ENCODE assay signal across 8 cellular contexts in the genomic region with DNA sequence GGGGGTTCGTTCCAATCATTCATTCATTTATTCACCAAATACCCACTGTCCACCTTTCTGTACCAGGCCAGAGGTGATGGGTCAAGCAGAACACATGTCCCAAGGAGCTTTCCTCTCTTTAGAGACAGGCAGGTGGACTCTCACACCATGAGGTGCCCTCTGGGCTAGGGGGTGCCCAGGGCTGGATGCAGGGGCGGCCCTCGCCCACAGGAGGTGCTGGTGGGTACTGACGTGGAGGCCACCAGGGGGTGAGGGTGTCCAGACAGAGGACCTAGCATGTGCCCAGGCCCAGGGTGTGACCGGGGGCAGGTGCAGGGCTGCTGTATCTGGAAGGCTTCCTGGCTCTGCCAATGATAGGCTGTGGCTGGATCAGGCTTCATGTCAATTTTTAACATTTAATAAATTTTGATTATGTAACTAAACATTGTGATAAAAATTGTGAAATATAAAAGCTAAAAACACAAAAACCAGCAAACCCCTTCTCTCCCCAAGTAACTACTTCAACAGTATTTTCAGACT.
DNase-seq lines count a peak whose midpoint lies in the region; ATAC-seq, FAIRE-seq and TF ChIP-seq lines count a peak whose summit lies in the region.
"Not testable (repeated sequence)": the region's sequence is repeated elsewhere in the genome, so short reads cannot be mapped to it uniquely, and the experiment has no call there.

No MANE protein-coding gene starts in this region.

- peaks cover 13% of the 10 kb centered on the region for H3K4me1 Mint-ChIP-seq in activated CD4-positive, alpha-beta memory T cell treated with anti-CD3 and anti-CD28 coated beads for 36 hours (ENCODE audit: low read depth)
- H3K4me1 Mint-ChIP-seq in stimulated activated effector memory CD8-positive, alpha-beta T cell treated with anti-CD3 and anti-CD28 coated beads, Interleukin-12 subunit alpha, Interleukin-12 subunit beta, amount 100 ng/mL, for 72 hours = not testable (repeated sequence)

- in situ Hi-C loops in K562 (cut with MboI) = not testable (repeated sequence)

- not testable (repeated sequence) for BruUV-seq in HCT116 (replicated peaks; lab: Mats Ljungman, UMichigan); K562 (replicated peaks; lab: Mats Ljungman, UMichigan)

- CTCF ChIA-PET in A549 (lab: Yijun Ruan, JAX); HCT116 (lab: Charles Lee); K562 (lab: Yijun Ruan, JAX; ENCODE audit: low intra/inter-chr PET ratio): not testable (repeated sequence)
- CTCF ChIA-PET in activated CD4-positive, alpha-beta memory T cell treated with anti-CD3 and anti-CD28 coated beads for 36 hours (lab: Charles Lee) = interaction anchor here (1.7 kb wide), 1 partner anchor 155 kb away, joined by 8 read pairs; no protein-coding TSS in a partner anchor

- H3K9me3 Mint-ChIP-seq in activated CD4-positive, alpha-beta memory T cell treated with anti-CD3 and anti-CD28 coated beads for 36 hours; stimulated activated effector memory CD8-positive, alpha-beta T cell treated with anti-CD3 and anti-CD28 coated beads, Interleukin-12 subunit alpha, Interleukin-12 subunit beta, amount 100 ng/mL, for 72 hours: not testable (repeated sequence)

- not testable (repeated sequence) for H3K4me1 ChIP-seq in A549; HCT116 (ENCODE audit: control insufficient read depth in 1 of 2, insufficient read depth in 2 of 2, low read length in 2 of 2); K562 (replicated peaks in 1 of 2; ENCODE audit: control insufficient read depth in 2 of 2, insufficient read depth in 2 of 2, low read length in 2 of 2); foreskin keratinocyte

- DNase-seq in A549 (ENCODE audit: low read depth in 1 of 2, low spot score in 1 of 2) (peak in 1 of 2 experiments; percentile 32), ELR (ENCODE audit: low read depth) (peak; percentile 38), RKO (ENCODE audit: low spot score) (peak; percentile 9)
- not testable (repeated sequence) for DNase-seq in HCT116 (ENCODE audit: low read depth, low spot score); K562 (ENCODE audit: extremely low read depth in 1 of 4, low spot score in 3 of 4); foreskin keratinocyte
- DNase-seq in activated CD4-positive, alpha-beta memory T cell treated with anti-CD3 and anti-CD28 coated beads for 36 hours = peak; percentile 38
- DNase-seq in stimulated activated effector memory CD8-positive, alpha-beta T cell treated with anti-CD3 and anti-CD28 coated beads, Interleukin-12 subunit alpha, Interleukin-12 subunit beta, amount 100 ng/mL, for 72 hours (ENCODE audit: low spot score in 2 of 2) = peak in 1 of 2 donors; percentile 70

- not testable (repeated sequence) for H3K9ac ChIP-seq in HCT116 (ENCODE audit: low read length); K562 (ENCODE audit: insufficient read depth in 1 of 2, low read depth in 2 of 2, low read length in 2 of 2)

- ATAC-seq in A549 (peak; percentile 87 to 88), HCT116 (peak; percentile 94), K562 (peak; percentile 62; the same call in 1 of the 3 replicates), foreskin keratinocyte (peak; percentile 59)
- peak; percentile 38 for ATAC-seq in stimulated activated effector memory CD8-positive, alpha-beta T cell treated with anti-CD3 and anti-CD28 coated beads, Interleukin-12 subunit alpha, Interleukin-12 subunit beta, amount 100 ng/mL, for 72 hours

- H3K27me3 ChIP-seq in HCT116 (ENCODE audit: insufficient read depth, low read length); K562 (ENCODE audit: control insufficient read depth in 2 of 2, insufficient read depth in 2 of 2, low read length in 2 of 2); foreskin keratinocyte: not testable (repeated sequence)

- TF ChIP-seq EP300 in A549 (IDR thresholded peaks at IDR 0.05); K562 (IDR thresholded peaks at IDR 0.05; ENCODE audit: low read length): not testable (repeated sequence)

- H3K9me3 ChIP-seq in A549; HCT116 (ENCODE audit: control insufficient read depth in 1 of 2, insufficient read depth in 1 of 2, low read depth in 1 of 2, low read length in 2 of 2); K562 (replicated peaks; ENCODE audit: control insufficient read depth, insufficient read depth, low read depth, low read length): not testable (repeated sequence)

- intact Hi-C loops in HCT116 (cut with micrococcal nuclease); K562 (cut with micrococcal nuclease): not testable (repeated sequence)
- intact Hi-C loops in activated CD4-positive, alpha-beta memory T cell treated with anti-CD3 and anti-CD28 coated beads for 36 hours (cut with micrococcal nuclease) = loop anchor here (10.0 kb wide), 2 partner anchors 48 to 82 kb away; no protein-coding TSS in a partner anchor

- FAIRE-seq in A549 (lab: Jason Lieb, UNC); K562 (lab: Jason Lieb, UNC): not testable (repeated sequence)

- TF ChIP-seq CTCF in A549 (IDR thresholded peaks at IDR 0.05); foreskin keratinocyte (conservative IDR thresholded peaks at IDR 0.05): not testable (repeated sequence)
- TF ChIP-seq CTCF in HCT116 (IDR thresholded peaks at IDR 0.05 in 2 of 3, conservative IDR thresholded peaks at IDR 0.05 in 1 of 3; ENCODE audit: borderline replicate concordance in 1 of 3, insufficient read depth in 1 of 3, low read depth in 2 of 3, low read length in 2 of 3) (peak in 1 of 3 experiments; percentile 20; a peak in 2 of 6 replicates), K562 (IDR thresholded peaks at IDR 0.05 in 2 of 3, conservative IDR thresholded peaks at IDR 0.05 in 1 of 3; ENCODE audit: insufficient read depth in 2 of 3, low read depth in 1 of 3, low read length in 3 of 3) (peak in 2 of 3 experiments; percentile 23 to 73; a peak in 3 of 6 replicates)

- H3K4me2 ChIP-seq in A549; HCT116 (ENCODE audit: low read length); K562 (ENCODE audit: insufficient read depth, low read length): not testable (repeated sequence)

- H3K79me2 ChIP-seq in HCT116 (ENCODE audit: insufficient read depth, low read length); K562 (ENCODE audit: control insufficient read depth, insufficient read depth, low read length): not testable (repeated sequence)

- TF ChIP-seq POLR2A in A549 (IDR thresholded peaks at IDR 0.05; ENCODE audit: low read length); HCT116 (IDR thresholded peaks at IDR 0.05; ENCODE audit: borderline replicate concordance, extremely low read depth, insufficient read depth, insufficient read length); K562 (conservative IDR thresholded peaks at IDR 0.05): not testable (repeated sequence)

- H3K9me2 ChIP-seq in HCT116 (ENCODE audit: insufficient read depth) = not testable (repeated sequence)

- not testable (repeated sequence) for H3K9me1 ChIP-seq in K562 (ENCODE audit: control insufficient read depth, insufficient read depth, low read length)

- H3K36me3 Mint-ChIP-seq in activated CD4-positive, alpha-beta memory T cell treated with anti-CD3 and anti-CD28 coated beads for 36 hours; stimulated activated effector memory CD8-positive, alpha-beta T cell treated with anti-CD3 and anti-CD28 coated beads, Interleukin-12 subunit alpha, Interleukin-12 subunit beta, amount 100 ng/mL, for 72 hours: not testable (repeated sequence)

- POLR2A ChIA-PET in A549 (lab: Yijun Ruan, JAX); HCT116 (lab: Charles Lee); activated CD4-positive, alpha-beta memory T cell treated with anti-CD3 and anti-CD28 coated beads for 36 hours (lab: Charles Lee); K562 (lab: Yijun Ruan, JAX): not testable (repeated sequence)

- not testable (repeated sequence) for H3K4me3 ChIP-seq in A549; HCT116 (replicated peaks in 1 of 2; ENCODE audit: low read depth in 1 of 2, low read length in 2 of 2); K562

- H3K27me3 Mint-ChIP-seq in activated CD4-positive, alpha-beta memory T cell treated with anti-CD3 and anti-CD28 coated beads for 36 hours = not testable (repeated sequence)

- RAD21 ChIA-PET in HCT116 (lab: Charles Lee; ENCODE audit: low non-redundant PET in 1 of 2, low total read pairs in 2 of 2, uncharacterized antibody in 2 of 2, unreplicated experiment in 2 of 2) = not testable (repeated sequence)

- not testable (repeated sequence) for TF ChIP-seq RAD21 in A549 (conservative IDR thresholded peaks at IDR 0.05 in 1 of 2, IDR thresholded peaks at IDR 0.05 in 1 of 2); HCT116 (IDR thresholded peaks at IDR 0.05; ENCODE audit: low read depth); K562 (CRISPR knock-in tag; conservative IDR thresholded peaks at IDR 0.05 in 1 of 2, IDR thresholded peaks at IDR 0.05 in 1 of 2)

- not testable (repeated sequence) for H3K27ac Mint-ChIP-seq in activated CD4-positive, alpha-beta memory T cell treated with anti-CD3 and anti-CD28 coated beads for 36 hours; stimulated activated effector memory CD8-positive, alpha-beta T cell treated with anti-CD3 and anti-CD28 coated beads, Interleukin-12 subunit alpha, Interleukin-12 subunit beta, amount 100 ng/mL, for 72 hours

- H3K27ac ChIP-seq in A549; HCT116 (ENCODE audit: low read depth, low read length); K562 (ENCODE audit: extremely low read depth, low read depth, low read length); foreskin keratinocyte: not testable (repeated sequence)

- 41% methylated on average over 5 of the region's 5 CpGs for WGBS in A549 (ENCODE audit: missing lambda C conversion rate)
- WGBS in K562 (ENCODE audit: insufficient coverage, low coverage, missing lambda C conversion rate) = 0% methylated on average over 3 of the region's 5 CpGs

- H3K36me3 ChIP-seq in HCT116 (ENCODE audit: control insufficient read depth in 1 of 2, insufficient read depth in 2 of 2, low read length in 2 of 2); K562 (ENCODE audit: control insufficient read depth, insufficient read depth, low read length): not testable (repeated sequence)

- not testable (repeated sequence) for H4K20me1 ChIP-seq in HCT116 (ENCODE audit: insufficient read depth); K562 (replicated peaks; ENCODE audit: control insufficient read depth, insufficient read depth, low read length)

- not testable (repeated sequence) for H3K4me3 Mint-ChIP-seq in activated CD4-positive, alpha-beta memory T cell treated with anti-CD3 and anti-CD28 coated beads for 36 hours; stimulated activated effector memory CD8-positive, alpha-beta T cell treated with anti-CD3 and anti-CD28 coated beads, Interleukin-12 subunit alpha, Interleukin-12 subunit beta, amount 100 ng/mL, for 72 hours

- H2AFZ ChIP-seq in HCT116 (ENCODE audit: low read depth, low read length, poor library complexity, severe bottlenecking); K562 (ENCODE audit: low read depth, low read length): not testable (repeated sequence)

Comparison
In these comparisons a context has a peak if more than half of its experiments do, and no peak if none do; other contexts are left out.
1. ATAC-seq: peak in every context shown above with its lines; median percentile 94 in HCT116; 88 in A549; 62 in K562; 59 in foreskin keratinocyte; 38 in stimulated activated effector memory CD8-positive, alpha-beta T cell treated with anti-CD3 and anti-CD28 coated beads, Interleukin-12 subunit alpha, Interleukin-12 subunit beta, amount 100 ng/mL, for 72 hours.